Comparison of ENCODE assay signal across 27 cellular contexts in the genomic region with DNA sequence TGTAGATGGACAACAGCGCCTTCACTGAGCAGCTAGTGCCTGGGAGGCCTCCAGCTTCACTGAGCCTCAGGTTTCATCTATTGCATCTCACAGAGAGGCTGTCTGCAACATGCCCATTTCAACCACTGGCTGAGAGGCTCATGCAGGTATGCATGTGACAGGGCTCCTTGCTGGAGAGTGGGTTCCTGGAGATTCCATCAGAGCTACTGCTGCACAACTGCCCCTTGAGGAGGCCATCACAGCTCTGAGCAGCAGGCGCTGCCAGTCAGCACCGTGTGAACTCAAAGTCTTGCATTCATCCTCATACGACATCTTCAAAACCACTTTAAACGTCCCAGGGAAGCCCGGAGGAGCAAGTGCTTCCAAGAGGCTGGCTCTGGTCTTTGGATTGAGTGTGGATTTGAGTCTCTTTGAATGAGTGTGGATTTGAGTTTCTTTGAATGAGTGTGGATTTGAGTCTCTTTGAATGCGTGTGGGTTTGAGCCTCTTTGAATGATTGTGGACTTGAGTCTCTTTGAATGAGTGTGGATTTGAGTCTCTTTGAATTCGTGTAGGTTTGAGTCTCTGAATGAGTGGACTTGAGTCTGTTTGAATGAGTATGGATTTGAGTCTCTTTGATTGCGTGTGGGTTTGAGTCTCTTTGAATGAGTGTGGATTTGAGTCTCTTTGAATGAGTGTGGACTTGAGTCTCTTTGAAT. TPM values are rescaled to one million over a fixed set of nuclear protein-coding genes. Genes with fewer than 3 reads are reported as not detected.
DNase-seq lines count a peak whose midpoint lies in the region; ATAC-seq, FAIRE-seq and TF ChIP-seq lines count a peak whose summit lies in the region.
"Had no signal": no experiment of that assay in that cellular context is flagged by ENCODE, and none has a peak within 500 bp of the region (broad histone marks: within the 10 kb centered on the region; RNA-seq: fewer than 3 reads in every experiment).

No MANE protein-coding gene starts in this region.

- H3K27ac ChIP-seq in ovary = no peak overlapping the region
- H3K27ac ChIP-seq: ascending aorta, C4-2B, gastroesophageal sphincter, KMS-11, parathyroid adenoma, uterus had no signal

- H3K4me1 Mint-ChIP-seq in activated T-cell treated with anti-CD3 and anti-CD28 coated beads, Interleukin-2, amount 50 U/mL, for 4 hours (ENCODE audit: low read depth) = peaks cover 8% of the 10 kb centered on the region
- H3K4me1 Mint-ChIP-seq in activated CD8-positive, alpha-beta memory T cell treated with anti-CD3 and anti-CD28 coated beads, Interleukin-2, amount 10 ng/mL, durations not matched to agents 7 days and 5 days = peaks cover 7% of the 10 kb centered on the region
- H3K4me1 Mint-ChIP-seq in stimulated activated naive B cell treated with anti-CD40 and anti-IgM and Interleukin-4, amounts not matched to agents 10 μg/mL and 1 μg/mL and 100 μg/mL, for 72 hours = peaks cover 3 to 8% of the 10 kb centered on the region in 2 donors

- CTCF ChIA-PET in activated CD8-positive, alpha-beta memory T cell treated with anti-CD3 and anti-CD28 coated beads, Interleukin-2, amount 10 ng/mL, durations not matched to agents 7 days and 5 days (lab: Charles Lee) = no interaction called here

- no peak for DNase-seq in activated T-cell treated with anti-CD3 and anti-CD28 coated beads, Interleukin-2, amount 50 U/mL, for 4 hours
- DNase-seq in activated T-cell treated with anti-CD3 and anti-CD28 coated beads for 4 hours (no peak), GM19239 (ENCODE audit: insufficient read length, low spot score) (no peak), D721Med (ENCODE audit: insufficient read length, low spot score) (no peak), ovary (no peak), GDM1 (lab: John Stamatoyannopoulos, UW) (no peak)
- peak; percentile 37 for DNase-seq in activated CD8-positive, alpha-beta memory T cell treated with anti-CD3 and anti-CD28 coated beads, Interleukin-2, amount 10 ng/mL, durations not matched to agents 7 days and 5 days
- DNase-seq in stimulated activated naive B cell treated with anti-CD40 and anti-IgM and Interleukin-4, amounts not matched to agents 10 μg/mL and 1 μg/mL and 100 μg/mL, for 72 hours = no peak
- DNase-seq: ACHN; DMS 273 treated with DMSO at 0.1 percent for 48 hours; effector CD4-positive, alpha-beta T cell; kidney glomerular epithelial cell; mammary epithelial cell; naive B cell; NCI-H1092 treated with DMSO at 0.1 percent for 48 hours; NCI-H2107; NCI-H524; substantia nigra; uterus had no signal

- no peak for TF ChIP-seq CTCF in D721Med (IDR thresholded peaks at IDR 0.05; ENCODE audit: insufficient read depth, missing control alignments)
- no peak for TF ChIP-seq CTCF in ovary (IDR thresholded peaks at IDR 0.05)

- no peaks in the 10 kb centered on the region for H3K9me3 Mint-ChIP-seq in activated T-cell treated with anti-CD3 and anti-CD28 coated beads, Interleukin-2, amount 50 U/mL, for 4 hours
- no peaks in the 10 kb centered on the region for H3K9me3 Mint-ChIP-seq in activated CD8-positive, alpha-beta memory T cell treated with anti-CD3 and anti-CD28 coated beads, Interleukin-2, amount 10 ng/mL, durations not matched to agents 7 days and 5 days (ENCODE audit: low read depth)
- H3K9me3 Mint-ChIP-seq in stimulated activated naive B cell treated with anti-CD40 and anti-IgM and Interleukin-4, amounts not matched to agents 10 μg/mL and 1 μg/mL and 100 μg/mL, for 72 hours = no peaks in the 10 kb centered on the region
- H3K9me3 Mint-ChIP-seq: central memory CD8-positive, alpha-beta T cell; naive B cell had no signal

- no peaks in the 10 kb centered on the region for H3K27me3 Mint-ChIP-seq in activated T-cell treated with anti-CD3 and anti-CD28 coated beads, Interleukin-2, amount 50 U/mL, for 4 hours (ENCODE audit: low read depth)
- no peaks in the 10 kb centered on the region for H3K27me3 Mint-ChIP-seq in activated CD8-positive, alpha-beta memory T cell treated with anti-CD3 and anti-CD28 coated beads, Interleukin-2, amount 10 ng/mL, durations not matched to agents 7 days and 5 days
- H3K27me3 Mint-ChIP-seq in stimulated activated naive B cell treated with anti-CD40 and anti-IgM and Interleukin-4, amounts not matched to agents 10 μg/mL and 1 μg/mL and 100 μg/mL, for 72 hours = no peaks in the 10 kb centered on the region
- H3K27me3 Mint-ChIP-seq: central memory CD8-positive, alpha-beta T cell; naive B cell had no signal

- peak; percentile 75 to 79 for ATAC-seq in activated T-cell treated with anti-CD3 and anti-CD28 coated beads, Interleukin-2, amount 50 U/mL, for 4 hours
- ATAC-seq in activated CD8-positive, alpha-beta memory T cell treated with anti-CD3 and anti-CD28 coated beads, Interleukin-2, amount 10 ng/mL, durations not matched to agents 7 days and 5 days = peak; percentile 52
- ATAC-seq in stimulated activated naive B cell treated with anti-CD40 and anti-IgM and Interleukin-4, amounts not matched to agents 10 μg/mL and 1 μg/mL and 100 μg/mL, for 72 hours (replicated peaks) = peak; percentile 52 to 78
- ATAC-seq: gastroesophageal sphincter, SK-N-SH treated with all-trans-retinoic acid at 6 μM for 48 hours had no signal

- no peak overlapping the region for H3K4me3 Mint-ChIP-seq in activated T-cell treated with anti-CD3 and anti-CD28 coated beads, Interleukin-2, amount 50 U/mL, for 4 hours
- no peak overlapping the region for H3K4me3 Mint-ChIP-seq in activated CD8-positive, alpha-beta memory T cell treated with anti-CD3 and anti-CD28 coated beads, Interleukin-2, amount 10 ng/mL, durations not matched to agents 7 days and 5 days
- H3K4me3 Mint-ChIP-seq in stimulated activated naive B cell treated with anti-CD40 and anti-IgM and Interleukin-4, amounts not matched to agents 10 μg/mL and 1 μg/mL and 100 μg/mL, for 72 hours = no peak overlapping the region
- H3K4me3 Mint-ChIP-seq: central memory CD8-positive, alpha-beta T cell; naive B cell had no signal

- intact Hi-C loops in ovary (cut with DNase I) = no loop called here

- peaks cover under 1% of the 10 kb centered on the region for H3K36me3 Mint-ChIP-seq in activated T-cell treated with anti-CD3 and anti-CD28 coated beads, Interleukin-2, amount 50 U/mL, for 4 hours (ENCODE audit: insufficient read depth)
- peaks cover 8% of the 10 kb centered on the region for H3K36me3 Mint-ChIP-seq in activated CD8-positive, alpha-beta memory T cell treated with anti-CD3 and anti-CD28 coated beads, Interleukin-2, amount 10 ng/mL, durations not matched to agents 7 days and 5 days
- H3K36me3 Mint-ChIP-seq in stimulated activated naive B cell treated with anti-CD40 and anti-IgM and Interleukin-4, amounts not matched to agents 10 μg/mL and 1 μg/mL and 100 μg/mL, for 72 hours = peaks cover 7 to 8% of the 10 kb centered on the region in 2 donors
- H3K36me3 Mint-ChIP-seq: naive B cell had no signal

- no peak for TF ChIP-seq EP300 in ovary (IDR thresholded peaks at IDR 0.05)

- no peaks in the 10 kb centered on the region for H3K9me3 ChIP-seq in ovary
- H3K9me3 ChIP-seq: ascending aorta, gastroesophageal sphincter, uterus had no signal

- H3K4me3 ChIP-seq in ovary = no peak overlapping the region
- H3K4me3 ChIP-seq: ascending aorta, gastroesophageal sphincter, uterus had no signal

- peak; percentile 63 for FAIRE-seq in GM19239 (lab: Jason Lieb, UNC)
- no peak for FAIRE-seq in D721Med (lab: Jason Lieb, UNC)

- WGBS in ovary, 3 donors = 72 to 77% (median 74%) methylated on average over 9 of the region's 9 CpGs

- H3K27ac Mint-ChIP-seq in activated CD8-positive, alpha-beta memory T cell treated with anti-CD3 and anti-CD28 coated beads, Interleukin-2, amount 10 ng/mL, durations not matched to agents 7 days and 5 days = no peak overlapping the region
- no peak overlapping the region for H3K27ac Mint-ChIP-seq in stimulated activated naive B cell treated with anti-CD40 and anti-IgM and Interleukin-4, amounts not matched to agents 10 μg/mL and 1 μg/mL and 100 μg/mL, for 72 hours
- H3K27ac Mint-ChIP-seq: naive B cell had no signal

- no peak for TF ChIP-seq POLR2A in ovary (IDR thresholded peaks at IDR 0.05)

- no peaks in the 10 kb centered on the region for H3K4me1 ChIP-seq in ovary (ENCODE audit: insufficient read depth)
- H3K4me1 ChIP-seq: ascending aorta, gastroesophageal sphincter, parathyroid adenoma, uterus had no signal

- no peaks in the 10 kb centered on the region for H3K27me3 ChIP-seq in ovary
- H3K27me3 ChIP-seq: ascending aorta, uterus had no signal

- no peaks in the 10 kb centered on the region for H3K36me3 ChIP-seq in ovary
- H3K36me3 ChIP-seq: ascending aorta, gastroesophageal sphincter, uterus had no signal

RNA-seq across cellular contexts. Expression of gene P2RY8, which starts 8.7 kb away (rescaled TPM):
- total RNA-seq in activated T-cell treated with anti-CD3 and anti-CD28 coated beads, Interleukin-2, amount 50 U/mL, for 4 hours = 10 to 100 TPM; 14.4 to 22.2 (median 18.4) TPM
- total RNA-seq in activated CD8-positive, alpha-beta memory T cell treated with anti-CD3 and anti-CD28 coated beads, Interleukin-2, amount 10 ng/mL, durations not matched to agents 7 days and 5 days = 100 to 1,000 TPM in 1 of 2 experiments, 10 to 100 TPM in 1; 82.4 to 109 TPM
- 1 to 10 TPM in 3 of 7 donors, under 1 TPM in 4; 0.48 to 1.3 (median 0.99) TPM for total RNA-seq in ovary
- 1 to 10 TPM in 1 of 2 donors, under 1 TPM in 1; 0.54 to 1.4 TPM for polyA plus RNA-seq in ovary
- total RNA-seq: mammary epithelial cell, RPMI7951 had no signal
- polyA plus RNA-seq: mammary epithelial cell had no signal

Comparison
In these comparisons a context has a peak if more than half of its experiments do, and no peak if none do; other contexts are left out.
1. RNA of gene P2RY8, which starts 8.7 kb away (total RNA-seq): 82.4 to 109 TPM in activated CD8-positive, alpha-beta memory T cell treated with anti-CD3 and anti-CD28 coated beads, Interleukin-2, amount 10 ng/mL, durations not matched to agents 7 days and 5 days and 14.4 to 22.2 TPM in activated T-cell treated with anti-CD3 and anti-CD28 coated beads, Interleukin-2, amount 50 U/mL, for 4 hours; 0.48 to 1.3 TPM in ovary; every median in the first group is over 4 times any median in the second.
2. Peak in every context shown above with its lines, with median percentiles within 50 percentile points of each other: ATAC-seq.